ENCODE assay signal across 8 cellular contexts in the genomic region with DNA sequence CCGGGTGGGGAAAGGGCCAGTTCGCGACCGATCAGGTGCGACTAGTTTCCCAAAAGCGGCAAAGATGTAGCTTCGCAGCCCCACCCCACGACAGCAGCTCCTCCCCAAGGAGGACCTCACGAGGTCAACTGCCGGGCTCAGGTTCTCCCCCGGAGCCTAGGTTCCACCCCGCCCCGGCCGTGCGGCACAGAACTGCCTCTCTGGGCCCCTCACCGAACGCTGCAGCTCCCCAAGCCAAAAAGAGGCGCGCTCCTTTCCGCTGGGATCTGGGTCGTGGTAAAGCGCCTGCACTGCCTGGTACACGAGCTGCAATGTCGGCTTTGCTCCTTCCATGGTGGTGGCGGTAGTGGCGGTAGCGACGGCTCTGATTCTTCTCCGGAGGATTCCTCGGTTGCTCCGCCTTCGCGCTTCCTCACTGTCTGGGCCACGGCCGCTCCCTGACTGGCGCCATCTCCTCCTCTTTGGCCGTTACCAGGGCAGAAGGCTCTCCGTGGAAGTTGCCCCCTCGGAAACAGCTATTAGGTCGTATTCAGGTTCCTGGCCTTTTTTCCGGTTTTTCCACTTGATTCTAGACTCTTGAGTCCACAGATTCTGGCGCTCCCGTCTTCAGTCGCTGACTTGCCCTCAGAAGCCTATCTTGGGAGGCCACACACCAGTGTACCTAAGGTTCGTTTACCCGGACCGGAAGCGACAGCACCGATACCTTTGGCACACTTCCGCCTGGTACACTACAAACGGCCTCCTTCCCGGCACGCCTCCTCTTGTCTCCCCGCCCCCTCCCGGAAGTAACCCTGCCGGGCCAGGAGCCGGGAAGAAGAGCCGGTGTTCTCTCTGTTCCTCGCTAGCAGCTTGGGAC. TPM values are rescaled to one million over a fixed set of nuclear protein-coding genes. Genes with fewer than 3 reads are reported as not detected.
DNase-seq lines count a peak whose midpoint lies in the region; ATAC-seq and TF ChIP-seq lines count a peak whose summit lies in the region.

A gene (minus strand): TSS at position 674 of the 856 bp plus-strand sequence. CDS start 341 bp downstream, at position 333.

- peak in 3 of 4 donors; percentile 70 to 86 (median 84) for TF ChIP-seq POLR2A in esophagus squamous epithelium (IDR thresholded peaks at IDR 0.05)

- 0 to 1% methylated on average over 35 to 39 of the region's 59 CpGs for WGBS in esophagus squamous epithelium, 2 donors

- in situ Hi-C loops in Panc1 (cut with HindIII; ENCODE audit: low pct_unique_long_range_greater_than_20kb, low sequenced_read_pairs): no loop called here

- POLR2A ChIA-PET in Panc1 (lab: Charles Lee): interaction anchor here (0.6 to 1.0 kb wide), 2 partner anchors 12 to 26 kb away, joined by 3 read pairs; no protein-coding TSS in a partner anchor

- H3K27me3 ChIP-seq in Panc1 (ENCODE audit: control insufficient read depth, insufficient read depth, low read length) (no peaks in the 10 kb centered on the region; the same call in 1 of the 2 replicates), esophagus squamous epithelium (no peaks in the 10 kb centered on the region)

- CTCF ChIA-PET in Panc1 (lab: Charles Lee): interaction anchor here (0.6 kb wide), 1 partner anchor 8 kb away, joined by 7 read pairs; no protein-coding TSS in a partner anchor

- H3K27ac ChIP-seq in Panc1 (ENCODE audit: low read length): peak within 1 kb of the TSS; percentile 99
- peak within 1 kb of the TSS; percentile 95 to 97 (median 96) for H3K27ac ChIP-seq in esophagus squamous epithelium

- H3K4me3 ChIP-seq in Panc1 (ENCODE audit: low read depth in 2 of 2, low read length in 2 of 2): peak within 1 kb of the TSS; percentile 96 to 100
- H3K4me3 ChIP-seq in esophagus squamous epithelium: peak within 1 kb of the TSS; percentile 74 to 91 (median 80)

- no peaks in the 10 kb centered on the region for H3K9me3 ChIP-seq in Panc1 (ENCODE audit: control insufficient read depth, insufficient read depth, low read depth, low read length)
- H3K9me3 ChIP-seq in esophagus squamous epithelium: no peaks in the 10 kb centered on the region

- DNase-seq in DMS53 treated with DMSO at 0.1 percent for 48 hours (lab: John Stamatoyannopoulos, UW; ENCODE audit: unreplicated experiment) (peak; percentile 97), KG1 (lab: John Stamatoyannopoulos, UW) (peak; percentile 81), Panc1 (ENCODE audit: low read depth, low spot score) (peak; percentile 89), esophagus squamous epithelium (lab: John Stamatoyannopoulos, UW) (peak; percentile 60), myocyte (ENCODE audit: low read depth) (peak; percentile 98)
- peak; percentile 95 for DNase-seq in activated T-cell treated with anti-CD3 and anti-CD28 coated beads, Interleukin-2, amount 50 U/mL, for 48 hours
- peak; percentile 80 to 89 for DNase-seq in stimulated activated CD8-positive, alpha-beta memory T cell treated with anti-CD3 and anti-CD28 coated beads, Interleukin-7, amount 100 ng/mL, for 48 hours (ENCODE audit: extremely low read depth in 1 of 2, low read depth in 1 of 2)

- TSS peak; percentile 82 for BruUV-seq in Panc1 (replicated peaks; lab: Mats Ljungman, UMichigan)

- ATAC-seq in GM21717 (IDR thresholded peaks at IDR 0.05; ENCODE audit: unreplicated experiment): peak; percentile 82
- ATAC-seq in Panc1: peak; percentile 96

- TF ChIP-seq CTCF in Panc1 (IDR thresholded peaks at IDR 0.05) (no peak), esophagus squamous epithelium (IDR thresholded peaks at IDR 0.05) (peak in 1 of 6 experiments; percentile 2)

- H3K36me3 ChIP-seq in Panc1 (ENCODE audit: control insufficient read depth, insufficient read depth, low read length) (peaks cover 7% of the 10 kb centered on the region), esophagus squamous epithelium (peaks cover 0 to 9% (median 0%) of the 10 kb centered on the region in 3 donors)

- intact Hi-C loops in Panc1 (cut with micrococcal nuclease; ENCODE audit: unreplicated experiment): no loop called here
- intact Hi-C loops in esophagus squamous epithelium (cut with DNase I): no loop called here

- H3K4me1 ChIP-seq in Panc1 (ENCODE audit: control insufficient read depth, insufficient read depth, low read length) (peaks cover 22% of the 10 kb centered on the region), esophagus squamous epithelium (peaks cover 12 to 53% (median 17%) of the 10 kb centered on the region in 3 donors)

RNA-seq across cellular contexts. Expression of the gene that starts here (rescaled TPM):
- 71.8 TPM for total RNA-seq in Panc1 (2021; ENCODE audit: unreplicated experiment)
- 45.6 TPM for polyA plus RNA-seq in Panc1 (2012; ENCODE audit: insufficient read length)
- 10 to 100 TPM; 26.4 to 49.6 (median 39.3) TPM for total RNA-seq in esophagus squamous epithelium
- 50.9 and 51.1 TPM in 2 replicates for total RNA-seq in myocyte
- polyA plus RNA-seq in myocyte (2012): 33.2 TPM

Comparison
In these comparisons a context has a peak if more than half of its experiments do, and no peak if none do; other contexts are left out.
1. Peak in every context shown above with its lines: DNase-seq, ATAC-seq, H3K4me3 ChIP-seq and H3K27ac ChIP-seq.